In genomic region chr14:90611936-90612335, GRCh38 we compare ENCODE assay signal across 1 cellular context.
TF ChIP-seq lines count a peak whose summit lies in the region.

No MANE protein-coding gene starts in this region.

TF ChIP-seq in WTC11, 78 proteins besides CTCF, POLR2A, EP300 and RAD21 (continued from another document):
- TF ChIP-seq ZNF281 (CRISPR knock-in tag; IDR thresholded peaks at IDR 0.05) = no peak
